In genomic region chr11:1191786-1192470, GRCh38 we compare ENCODE assay signal across 16 cellular contexts. TPM values are rescaled to one million over a fixed set of nuclear protein-coding genes. Genes with fewer than 3 reads are reported as not detected.
"Had no signal": no experiment of that assay in that cellular context is flagged by ENCODE, and none has a peak within 500 bp of the region (broad histone marks: within the 10 kb centered on the region; RNA-seq: fewer than 3 reads in every experiment).

No MANE protein-coding gene starts in this region.

RNA-seq across cellular contexts. Expression of gene MUC5B, which starts 30.9 kb away (rescaled TPM):
- total RNA-seq: activated B cell treated with CpG ODN at 0.5 μM for 24 hours; activated CD4-positive, alpha-beta T cell treated with anti-CD3 and anti-CD28 coated beads for 36 hours; activated CD8-positive, alpha-beta memory T cell treated with anti-CD3 and anti-CD28 coated beads, Interleukin-2, amount 10 ng/mL, durations not matched to agents 7 days and 5 days; activated CD8-positive, alpha-beta T cell treated with anti-CD3 and anti-CD28 coated beads, Interleukin-2, amount 10 ng/mL, durations not matched to agents 7 days and 5 days; activated T-cell treated with anti-CD3 and anti-CD28 coated beads, Interleukin-2, amount 50 U/mL, for 72 hours; dermis blood vessel endothelial cell; fibroblast of lung; fibroblast of villous mesenchyme; left cardiac atrium; myocyte; osteoblast; progenitor cell of endocrine pancreas; renal cortical epithelial cell; smooth muscle cell had no signal

RNA-seq across cellular contexts. Expression of gene MUC5AC, which starts 34.2 kb away (rescaled TPM):
- total RNA-seq: activated B cell treated with CpG ODN at 0.5 μM for 24 hours; activated CD4-positive, alpha-beta T cell treated with anti-CD3 and anti-CD28 coated beads for 36 hours; activated CD8-positive, alpha-beta memory T cell treated with anti-CD3 and anti-CD28 coated beads, Interleukin-2, amount 10 ng/mL, durations not matched to agents 7 days and 5 days; activated CD8-positive, alpha-beta T cell treated with anti-CD3 and anti-CD28 coated beads, Interleukin-2, amount 10 ng/mL, durations not matched to agents 7 days and 5 days; activated T-cell treated with anti-CD3 and anti-CD28 coated beads, Interleukin-2, amount 50 U/mL, for 72 hours; dermis blood vessel endothelial cell; fibroblast of lung; fibroblast of villous mesenchyme; left cardiac atrium; myocyte; osteoblast; progenitor cell of endocrine pancreas; renal cortical epithelial cell; smooth muscle cell; tibial nerve; vagina had no signal
